ENCODE assay signal across 17 cellular contexts in the genomic region with DNA sequence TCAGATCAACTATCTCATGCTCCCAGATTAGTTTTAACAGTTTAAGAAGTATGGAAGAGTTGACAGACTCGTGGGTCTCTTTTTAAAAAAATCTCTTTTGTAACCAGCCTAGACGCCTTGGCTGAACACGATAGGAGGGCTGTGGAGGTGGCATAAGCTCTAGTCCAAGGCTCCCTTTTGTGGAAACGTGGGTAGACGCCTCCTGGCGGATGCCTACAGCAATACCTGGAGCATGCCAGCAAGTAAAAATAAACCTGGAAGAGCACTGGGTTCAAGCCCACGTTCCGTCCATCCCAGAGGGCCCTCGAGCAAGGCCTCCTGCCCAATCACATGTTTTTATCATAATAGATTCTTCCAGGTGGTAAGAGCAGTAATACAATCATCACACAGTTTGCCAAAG.
DNase-seq lines count a peak whose midpoint lies in the region; ATAC-seq and TF ChIP-seq lines count a peak whose summit lies in the region.
"Had no signal": no experiment of that assay in that cellular context is flagged by ENCODE, and none has a peak within 500 bp of the region (broad histone marks: within the 10 kb centered on the region; RNA-seq: fewer than 3 reads in every experiment).

No MANE protein-coding gene starts in this region.

- H3K4me3 Mint-ChIP-seq in activated T-helper 1 cell treated with anti-CD3 and anti-CD28 coated beads, Interleukin-12 subunit alpha, Interleukin-12 subunit beta, Interleukin-2, Interleukin-4 antibody, amounts not matched to agents 30 ng/mL and 10 ng/mL and 1 ng/mL, durations not matched to agents 14 hours and 24 hours and 36 hours, result no peak overlapping the region
- H3K4me3 Mint-ChIP-seq: IgD-negative memory B cell had no signal

- peak overlapping the region; percentile 32 for H3K27ac ChIP-seq in WERI-Rb-1
- H3K27ac ChIP-seq in right lobe of liver, result no peak overlapping the region
- H3K27ac ChIP-seq in right atrium auricular region, result no peak overlapping the region
- H3K27ac ChIP-seq: BLaER1 treated with 17β-estradiol and CSF1 and Interleukin-3, amounts not matched to agents 10 nM and 100 nM; prostate gland had no signal

- intact Hi-C loops in right lobe of liver (cut with DNase I), result no loop called here
- intact Hi-C loops in activated T-helper 1 cell treated with anti-CD3 and anti-CD28 coated beads, Interleukin-12 subunit alpha, Interleukin-12 subunit beta, Interleukin-2, Interleukin-4 antibody, amounts not matched to agents 30 ng/mL and 10 ng/mL and 1 ng/mL, durations not matched to agents 14 hours and 24 hours and 36 hours (cut with micrococcal nuclease), result no loop called here

- no peak for TF ChIP-seq EP300 in Ishikawa (IDR thresholded peaks at IDR 0.05; ENCODE audit: borderline replicate concordance)

- no peaks in the 10 kb centered on the region for H3K36me3 Mint-ChIP-seq in activated T-helper 1 cell treated with anti-CD3 and anti-CD28 coated beads, Interleukin-12 subunit alpha, Interleukin-12 subunit beta, Interleukin-2, Interleukin-4 antibody, amounts not matched to agents 30 ng/mL and 10 ng/mL and 1 ng/mL, durations not matched to agents 14 hours and 24 hours and 36 hours (ENCODE audit: low read depth)

- H3K4me3 ChIP-seq in GM12864 (ENCODE audit: low read depth, low read length) (no peak overlapping the region), WERI-Rb-1 (ENCODE audit: low read depth, low read length) (no peak overlapping the region), right lobe of liver (no peak overlapping the region), right atrium auricular region (no peak overlapping the region)
- H3K4me3 ChIP-seq: BLaER1 treated with 17β-estradiol and CSF1 and Interleukin-3, amounts not matched to agents 10 nM and 100 nM; prostate gland had no signal

- peak; percentile 54 for TF ChIP-seq CTCF in GM12864 (IDR thresholded peaks at IDR 0.05; ENCODE audit: low read depth, low read length, missing control alignments)
- no peak for TF ChIP-seq CTCF in WERI-Rb-1 (IDR thresholded peaks at IDR 0.05; ENCODE audit: low read depth, low read length)
- peak; percentile 22 to 37 (median 27) for TF ChIP-seq CTCF in right lobe of liver (IDR thresholded peaks at IDR 0.05)
- TF ChIP-seq CTCF in right atrium auricular region (IDR thresholded peaks at IDR 0.05), result no peak

- H3K27me3 ChIP-seq in WERI-Rb-1 (ENCODE audit: insufficient read depth, low read depth, severe bottlenecking) (no peaks in the 10 kb centered on the region), right lobe of liver (no peaks in the 10 kb centered on the region), right atrium auricular region (no peaks in the 10 kb centered on the region)
- H3K27me3 ChIP-seq: BLaER1 treated with 17β-estradiol and CSF1 and Interleukin-3, amounts not matched to agents 10 nM and 100 nM had no signal

- ATAC-seq in right lobe of liver (peak in 3 of 4 donors; percentile 52 to 74 (median 67)), GM19467 (IDR thresholded peaks at IDR 0.05; ENCODE audit: unreplicated experiment) (no peak)
- ATAC-seq: left colon had no signal

- no peak overlapping the region for H3K27ac Mint-ChIP-seq in activated T-helper 1 cell treated with anti-CD3 and anti-CD28 coated beads, Interleukin-12 subunit alpha, Interleukin-12 subunit beta, Interleukin-2, Interleukin-4 antibody, amounts not matched to agents 30 ng/mL and 10 ng/mL and 1 ng/mL, durations not matched to agents 14 hours and 24 hours and 36 hours
- H3K27ac Mint-ChIP-seq: IgD-negative memory B cell had no signal

- TF ChIP-seq POLR2A in right lobe of liver (IDR thresholded peaks at IDR 0.05), result no peak

- no peaks in the 10 kb centered on the region for H3K4me1 Mint-ChIP-seq in activated T-helper 1 cell treated with anti-CD3 and anti-CD28 coated beads, Interleukin-12 subunit alpha, Interleukin-12 subunit beta, Interleukin-2, Interleukin-4 antibody, amounts not matched to agents 30 ng/mL and 10 ng/mL and 1 ng/mL, durations not matched to agents 14 hours and 24 hours and 36 hours (ENCODE audit: low read depth)
- H3K4me1 Mint-ChIP-seq: IgD-negative memory B cell had no signal

- peaks cover 17% of the 10 kb centered on the region for H3K9me3 ChIP-seq in WERI-Rb-1 (ENCODE audit: severe bottlenecking)
- H3K9me3 ChIP-seq in right lobe of liver, result no peaks in the 10 kb centered on the region
- peaks cover 0 to 17% of the 10 kb centered on the region in 2 donors for H3K9me3 ChIP-seq in right atrium auricular region
- H3K9me3 ChIP-seq: prostate gland had no signal

- DNase-seq in GM12864 (ENCODE audit: low read depth), result no peak
- no peak for DNase-seq in WERI-Rb-1
- peak in 2 of 3 donors; percentile 24 to 45 for DNase-seq in right lobe of liver
- DNase-seq in activated T-helper 1 cell treated with anti-CD3 and anti-CD28 coated beads, Interleukin-12 subunit alpha, Interleukin-12 subunit beta, Interleukin-2, Interleukin-4 antibody, amounts not matched to agents 30 ng/mL and 10 ng/mL and 1 ng/mL, durations not matched to agents 14 hours and 24 hours and 36 hours (ENCODE audit: low spot score), result no peak
- DNase-seq in SW480 (ENCODE audit: low spot score), result no peak
- no peak for DNase-seq in right atrium auricular region (ENCODE audit: low spot score)
- DNase-seq: activated CD4-positive, alpha-beta T cell treated with anti-CD3 and anti-CD28 coated beads for 1 hour; activated T-cell treated with anti-CD3 and anti-CD28 coated beads, Interleukin-2, amount 50 U/mL, for 1 hour; left colon; NCI-H1694 treated with DMSO at 0.1 percent for 48 hours; NCI-H526 treated with DMSO at 0.1 percent for 48 hours; T-helper 1 cell had no signal

- no peaks in the 10 kb centered on the region for H3K36me3 ChIP-seq in WERI-Rb-1
- H3K36me3 ChIP-seq in right lobe of liver, result no peaks in the 10 kb centered on the region
- H3K36me3 ChIP-seq in right atrium auricular region, result no peaks in the 10 kb centered on the region
- H3K36me3 ChIP-seq: BLaER1 treated with 17β-estradiol and CSF1 and Interleukin-3, amounts not matched to agents 10 nM and 100 nM; prostate gland had no signal

- WGBS in right lobe of liver (ENCODE audit: insufficient coverage, low coverage, low lambda C conversion rate, missing lambda C conversion rate), result 24% methylated on average over 9 of the region's 9 CpGs

- TF ChIP-seq RAD21 in Ishikawa (IDR thresholded peaks at IDR 0.05; ENCODE audit: low read depth), result peak; percentile 8; the same call in 1 of the 2 replicates

- peaks cover 34% of the 10 kb centered on the region for H3K9me3 Mint-ChIP-seq in activated T-helper 1 cell treated with anti-CD3 and anti-CD28 coated beads, Interleukin-12 subunit alpha, Interleukin-12 subunit beta, Interleukin-2, Interleukin-4 antibody, amounts not matched to agents 30 ng/mL and 10 ng/mL and 1 ng/mL, durations not matched to agents 14 hours and 24 hours and 36 hours

- H3K4me1 ChIP-seq in right lobe of liver (no peaks in the 10 kb centered on the region), right atrium auricular region (no peaks in the 10 kb centered on the region)
- H3K4me1 ChIP-seq: BLaER1 treated with 17β-estradiol and CSF1 and Interleukin-3, amounts not matched to agents 10 nM and 100 nM; prostate gland had no signal

- no peaks in the 10 kb centered on the region for H3K27me3 Mint-ChIP-seq in activated T-helper 1 cell treated with anti-CD3 and anti-CD28 coated beads, Interleukin-12 subunit alpha, Interleukin-12 subunit beta, Interleukin-2, Interleukin-4 antibody, amounts not matched to agents 30 ng/mL and 10 ng/mL and 1 ng/mL, durations not matched to agents 14 hours and 24 hours and 36 hours (ENCODE audit: insufficient read depth)
- H3K27me3 Mint-ChIP-seq: IgD-negative memory B cell had no signal

TF ChIP-seq in Ishikawa, 13 proteins besides CTCF, POLR2A, EP300 and RAD21:
- TF ChIP-seq TCF12 (IDR thresholded peaks at IDR 0.05; ENCODE audit: low read depth), result no peak
- no peak for TF ChIP-seq TEAD4 (IDR thresholded peaks at IDR 0.05)
- no peak for TF ChIP-seq TAF1 (IDR thresholded peaks at IDR 0.05; ENCODE audit: low read depth)
- TF ChIP-seq CEBPB (IDR thresholded peaks at IDR 0.05), result no peak
- TF ChIP-seq, protein P1, sequence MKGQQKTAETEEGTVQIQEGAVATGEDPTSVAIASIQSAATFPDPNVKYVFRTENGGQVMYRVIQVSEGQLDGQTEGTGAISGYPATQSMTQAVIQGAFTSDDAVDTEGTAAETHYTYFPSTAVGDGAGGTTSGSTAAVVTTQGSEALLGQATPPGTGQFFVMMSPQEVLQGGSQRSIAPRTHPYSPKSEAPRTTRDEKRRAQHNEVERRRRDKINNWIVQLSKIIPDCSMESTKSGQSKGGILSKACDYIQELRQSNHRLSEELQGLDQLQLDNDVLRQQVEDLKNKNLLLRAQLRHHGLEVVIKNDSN (IDR thresholded peaks at IDR 0.05), result no peak
- TF ChIP-seq, protein P2, sequence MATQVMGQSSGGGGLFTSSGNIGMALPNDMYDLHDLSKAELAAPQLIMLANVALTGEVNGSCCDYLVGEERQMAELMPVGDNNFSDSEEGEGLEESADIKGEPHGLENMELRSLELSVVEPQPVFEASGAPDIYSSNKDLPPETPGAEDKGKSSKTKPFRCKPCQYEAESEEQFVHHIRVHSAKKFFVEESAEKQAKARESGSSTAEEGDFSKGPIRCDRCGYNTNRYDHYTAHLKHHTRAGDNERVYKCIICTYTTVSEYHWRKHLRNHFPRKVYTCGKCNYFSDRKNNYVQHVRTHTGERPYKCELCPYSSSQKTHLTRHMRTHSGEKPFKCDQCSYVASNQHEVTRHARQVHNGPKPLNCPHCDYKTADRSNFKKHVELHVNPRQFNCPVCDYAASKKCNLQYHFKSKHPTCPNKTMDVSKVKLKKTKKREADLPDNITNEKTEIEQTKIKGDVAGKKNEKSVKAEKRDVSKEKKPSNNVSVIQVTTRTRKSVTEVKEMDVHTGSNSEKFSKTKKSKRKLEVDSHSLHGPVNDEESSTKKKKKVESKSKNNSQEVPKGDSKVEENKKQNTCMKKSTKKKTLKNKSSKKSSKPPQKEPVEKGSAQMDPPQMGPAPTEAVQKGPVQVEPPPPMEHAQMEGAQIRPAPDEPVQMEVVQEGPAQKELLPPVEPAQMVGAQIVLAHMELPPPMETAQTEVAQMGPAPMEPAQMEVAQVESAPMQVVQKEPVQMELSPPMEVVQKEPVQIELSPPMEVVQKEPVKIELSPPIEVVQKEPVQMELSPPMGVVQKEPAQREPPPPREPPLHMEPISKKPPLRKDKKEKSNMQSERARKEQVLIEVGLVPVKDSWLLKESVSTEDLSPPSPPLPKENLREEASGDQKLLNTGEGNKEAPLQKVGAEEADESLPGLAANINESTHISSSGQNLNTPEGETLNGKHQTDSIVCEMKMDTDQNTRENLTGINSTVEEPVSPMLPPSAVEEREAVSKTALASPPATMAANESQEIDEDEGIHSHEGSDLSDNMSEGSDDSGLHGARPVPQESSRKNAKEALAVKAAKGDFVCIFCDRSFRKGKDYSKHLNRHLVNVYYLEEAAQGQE (IDR thresholded peaks at IDR 0.05; ENCODE audit: low read depth), result no peak
- TF ChIP-seq ZBTB7A (IDR thresholded peaks at IDR 0.05; ENCODE audit: low read depth), result no peak
- no peak for TF ChIP-seq YY1 (IDR thresholded peaks at IDR 0.05; ENCODE audit: low read depth)
- TF ChIP-seq EGR1 (IDR thresholded peaks at IDR 0.05), result no peak

Comparison
In these comparisons a context has a peak if more than half of its experiments do, and no peak if none do; other contexts are left out.
1. DNase-seq: peak in right lobe of liver (2 of 3); none in GM12864 (single experiment), WERI-Rb-1 (single experiment), activated T-helper 1 cell treated with anti-CD3 and anti-CD28 coated beads, Interleukin-12 subunit alpha, Interleukin-12 subunit beta, Interleukin-2, Interleukin-4 antibody, amounts not matched to agents 30 ng/mL and 10 ng/mL and 1 ng/mL, durations not matched to agents 14 hours and 24 hours and 36 hours (single experiment), SW480 (single experiment) and right atrium auricular region (single experiment).
2. CTCF ChIP-seq: peak in GM12864 (single experiment) and right lobe of liver (4 of 4); none in WERI-Rb-1 (single experiment) and right atrium auricular region (0 of 2).